Comparison of ENCODE assay signal across 1 cellular context in the genomic region with DNA sequence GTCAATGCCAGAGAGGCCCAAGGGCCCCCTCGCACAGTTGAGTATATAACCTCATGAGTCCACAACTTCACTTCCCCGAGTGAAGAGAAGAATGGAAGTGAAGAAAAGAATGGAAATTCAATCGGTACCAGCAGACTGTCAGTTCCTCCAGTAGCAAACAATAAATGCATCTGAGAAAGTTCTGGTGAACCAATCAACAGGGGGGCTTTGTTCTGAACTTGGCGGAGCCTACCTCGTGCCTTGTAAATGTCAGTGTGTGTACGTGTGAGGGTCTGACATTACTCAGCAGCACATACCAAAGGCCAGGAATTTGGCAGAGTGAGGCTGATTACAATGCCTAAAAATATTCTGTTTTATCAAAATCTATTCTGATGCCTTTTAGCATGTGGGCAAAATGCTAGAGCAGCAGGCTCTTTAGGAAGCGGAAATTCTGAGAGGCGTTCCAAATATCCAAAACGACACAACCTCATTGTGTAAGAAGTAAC.
TF ChIP-seq lines count a peak whose summit lies in the region.

No MANE protein-coding gene starts in this region.

TF ChIP-seq in SK-N-SH, 30 proteins besides CTCF, POLR2A, EP300 and RAD21 (continued from another document):
- TF ChIP-seq, protein P1, sequence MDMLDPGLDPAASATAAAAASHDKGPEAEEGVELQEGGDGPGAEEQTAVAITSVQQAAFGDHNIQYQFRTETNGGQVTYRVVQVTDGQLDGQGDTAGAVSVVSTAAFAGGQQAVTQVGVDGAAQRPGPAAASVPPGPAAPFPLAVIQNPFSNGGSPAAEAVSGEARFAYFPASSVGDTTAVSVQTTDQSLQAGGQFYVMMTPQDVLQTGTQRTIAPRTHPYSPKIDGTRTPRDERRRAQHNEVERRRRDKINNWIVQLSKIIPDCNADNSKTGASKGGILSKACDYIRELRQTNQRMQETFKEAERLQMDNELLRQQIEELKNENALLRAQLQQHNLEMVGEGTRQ (IDR thresholded peaks at IDR 0.05; ENCODE audit: borderline replicate concordance, low read depth, low read length), result no peak
- no peak for TF ChIP-seq MXI1 (IDR thresholded peaks at IDR 0.05; ENCODE audit: low read depth, low read length)
- TF ChIP-seq, protein P2, sequence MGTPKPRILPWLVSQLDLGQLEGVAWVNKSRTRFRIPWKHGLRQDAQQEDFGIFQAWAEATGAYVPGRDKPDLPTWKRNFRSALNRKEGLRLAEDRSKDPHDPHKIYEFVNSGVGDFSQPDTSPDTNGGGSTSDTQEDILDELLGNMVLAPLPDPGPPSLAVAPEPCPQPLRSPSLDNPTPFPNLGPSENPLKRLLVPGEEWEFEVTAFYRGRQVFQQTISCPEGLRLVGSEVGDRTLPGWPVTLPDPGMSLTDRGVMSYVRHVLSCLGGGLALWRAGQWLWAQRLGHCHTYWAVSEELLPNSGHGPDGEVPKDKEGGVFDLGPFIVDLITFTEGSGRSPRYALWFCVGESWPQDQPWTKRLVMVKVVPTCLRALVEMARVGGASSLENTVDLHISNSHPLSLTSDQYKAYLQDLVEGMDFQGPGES (IDR thresholded peaks at IDR 0.05; ENCODE audit: low read depth, low read length), result no peak
- no peak for TF ChIP-seq CHD2 (IDR thresholded peaks at IDR 0.05; ENCODE audit: low read length, partially characterized antibody)
- TF ChIP-seq, protein P3, sequence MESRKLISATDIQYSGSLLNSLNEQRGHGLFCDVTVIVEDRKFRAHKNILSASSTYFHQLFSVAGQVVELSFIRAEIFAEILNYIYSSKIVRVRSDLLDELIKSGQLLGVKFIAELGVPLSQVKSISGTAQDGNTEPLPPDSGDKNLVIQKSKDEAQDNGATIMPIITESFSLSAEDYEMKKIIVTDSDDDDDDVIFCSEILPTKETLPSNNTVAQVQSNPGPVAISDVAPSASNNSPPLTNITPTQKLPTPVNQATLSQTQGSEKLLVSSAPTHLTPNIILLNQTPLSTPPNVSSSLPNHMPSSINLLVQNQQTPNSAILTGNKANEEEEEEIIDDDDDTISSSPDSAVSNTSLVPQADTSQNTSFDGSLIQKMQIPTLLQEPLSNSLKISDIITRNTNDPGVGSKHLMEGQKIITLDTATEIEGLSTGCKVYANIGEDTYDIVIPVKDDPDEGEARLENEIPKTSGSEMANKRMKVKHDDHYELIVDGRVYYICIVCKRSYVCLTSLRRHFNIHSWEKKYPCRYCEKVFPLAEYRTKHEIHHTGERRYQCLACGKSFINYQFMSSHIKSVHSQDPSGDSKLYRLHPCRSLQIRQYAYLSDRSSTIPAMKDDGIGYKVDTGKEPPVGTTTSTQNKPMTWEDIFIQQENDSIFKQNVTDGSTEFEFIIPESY (IDR thresholded peaks at IDR 0.05; ENCODE audit: borderline replicate concordance, low read depth), result 0 out of 2 replicates have a peak, but pooled peaks have one; percentile 25
- no peak for TF ChIP-seq RCOR1 (IDR thresholded peaks at IDR 0.05; ENCODE audit: low read length)
- no peak for TF ChIP-seq RFX5 (IDR thresholded peaks at IDR 0.05; ENCODE audit: low read length)
- TF ChIP-seq FOSL2 (IDR thresholded peaks at IDR 0.05; ENCODE audit: borderline replicate concordance, low read depth), result peak; percentile 55; the same call in 1 of the 2 replicates
- TF ChIP-seq EZH2phosphoT487 (IDR thresholded peaks at IDR 0.05; ENCODE audit: borderline replicate concordance, low read depth), result no peak
- TF ChIP-seq, protein P4, sequence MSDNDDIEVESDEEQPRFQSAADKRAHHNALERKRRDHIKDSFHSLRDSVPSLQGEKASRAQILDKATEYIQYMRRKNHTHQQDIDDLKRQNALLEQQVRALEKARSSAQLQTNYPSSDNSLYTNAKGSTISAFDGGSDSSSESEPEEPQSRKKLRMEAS (IDR thresholded peaks at IDR 0.05; ENCODE audit: low read depth), result peak; percentile 89
- TF ChIP-seq YY1 (IDR thresholded peaks at IDR 0.05; ENCODE audit: low read depth), result no peak
- TF ChIP-seq FOXM1 (IDR thresholded peaks at IDR 0.05; ENCODE audit: low read depth), result peak; percentile 59; the same call in 1 of the 2 replicates
- no peak; the same call in 1 of the 2 replicates for TF ChIP-seq RXRA (IDR thresholded peaks at IDR 0.05; ENCODE audit: borderline replicate concordance, low read depth)
- TF ChIP-seq POLR2AphosphoS5 (IDR thresholded peaks at IDR 0.05; ENCODE audit: low read depth, low read length), result peak; percentile 55; the same call in 1 of the 2 replicates
- peak; percentile 72; the same call in 1 of the 2 replicates for TF ChIP-seq MEF2A (IDR thresholded peaks at IDR 0.05; ENCODE audit: borderline replicate concordance, low read depth)
- TF ChIP-seq SMC3 (IDR thresholded peaks at IDR 0.05; ENCODE audit: low read depth, low read length), result no peak
- TF ChIP-seq NRF1 (IDR thresholded peaks at IDR 0.05; ENCODE audit: low read depth, low read length), result no peak
- TF ChIP-seq GABPA (IDR thresholded peaks at IDR 0.05; ENCODE audit: low read depth), result no peak
- TF ChIP-seq GATA2 (CRISPR knock-in tag; IDR thresholded peaks at IDR 0.05), result no peak
- TF ChIP-seq SIN3A (IDR thresholded peaks at IDR 0.05; ENCODE audit: borderline replicate concordance, low read depth, low read length), result no peak
- TF ChIP-seq NFIC (IDR thresholded peaks at IDR 0.05; ENCODE audit: borderline replicate concordance), result peak; percentile 92
- no peak for TF ChIP-seq TAF1 (IDR thresholded peaks at IDR 0.05; ENCODE audit: borderline replicate concordance, low read depth, low read length)
